ENCODE assay signal across 27 cellular contexts in genomic region chr4:169342159-169342865, GRCh38.
"Had no signal": no experiment of that assay in that cellular context is flagged by ENCODE, and none has a peak within 500 bp of the region (broad histone marks: within the 10 kb centered on the region; RNA-seq: fewer than 3 reads in every experiment).

No MANE protein-coding gene starts in this region.

- H3K27me3 ChIP-seq: cardiac muscle cell, suprapubic skin, transverse colon had no signal

- H3K9me3 Mint-ChIP-seq: effector memory CD8-positive, alpha-beta T cell; natural killer cell treated with Interleukin-12 subunit alpha and Interleukin-12 subunit beta and Interleukin-15 and Interleukin-18, amount 100 ng/mL, for 72 hours; stimulated activated memory B cell treated with anti-CD40 and anti-IgM and Interleukin-4, amounts not matched to agents 10 μg/mL and 1 μg/mL and 100 μg/mL, for 72 hours; stimulated activated naive CD8-positive, alpha-beta T cell treated with anti-CD3 and anti-CD28 coated beads, Interleukin-15, amount 100 ng/mL, for 72 hours; T-helper 1 cell treated with Interleukin-12 subunit alpha and Interleukin-12 subunit beta and Interleukin-4 antibody, amounts not matched to agents 30 μg/mL and 1 μg/mL, for 36 hours had no signal

- H3K4me1 Mint-ChIP-seq: mesothelial cell of epicardium; stimulated activated memory B cell treated with anti-CD40 and anti-IgM and Interleukin-4, amounts not matched to agents 10 μg/mL and 1 μg/mL and 100 μg/mL, for 72 hours; stimulated activated naive CD8-positive, alpha-beta T cell treated with anti-CD3 and anti-CD28 coated beads, Interleukin-15, amount 100 ng/mL, for 72 hours had no signal

- DNase-seq: activated CD4-positive, alpha-beta T cell treated with anti-CD3 and anti-CD28 coated beads for 4 hours; activated CD4-positive, alpha-beta T cell treated with anti-CD3 and anti-CD28 coated beads, Interleukin-2, amount 50 U/mL, for 4 hours; activated CD8-positive, alpha-beta memory T cell treated with anti-CD3 and anti-CD28 coated beads for 24 hours; activated effector memory CD4-positive, alpha-beta T cell treated with Interleukin-2 at 50 U/mL for 16 hours; activated naive CD4-positive, alpha-beta T cell treated with Interleukin-2 at 50 U/mL for 16 hours; anterior cingulate cortex; effector memory CD8-positive, alpha-beta T cell; retina; small intestine; stimulated activated CD4-positive, alpha-beta T cell treated with anti-CD3 and anti-CD28 coated beads, Interleukin-4, amount 100 ng/mL, for 24 hours; stimulated activated CD8-positive, alpha-beta memory T cell treated with anti-CD3 and anti-CD28 coated beads, Interleukin-4, amount 100 ng/mL, for 48 hours; stimulated activated naive CD8-positive, alpha-beta T cell treated with anti-CD3 and anti-CD28 coated beads, Interleukin-15, amount 100 ng/mL, for 72 hours; SW 1271; T-helper 9 cell; transverse colon had no signal

- H3K36me3 Mint-ChIP-seq: activated naive CD8-positive, alpha-beta T cell; brain; natural killer cell treated with Interleukin-12 subunit alpha and Interleukin-12 subunit beta and Interleukin-15 and Interleukin-18, amount 100 ng/mL, for 72 hours; stimulated activated memory B cell treated with anti-CD40 and anti-IgM and Interleukin-4, amounts not matched to agents 10 μg/mL and 1 μg/mL and 100 μg/mL, for 72 hours had no signal

- ATAC-seq: effector memory CD8-positive, alpha-beta T cell; natural killer cell treated with Interleukin-12 subunit alpha and Interleukin-12 subunit beta and Interleukin-15 and Interleukin-18, amount 100 ng/mL, for 72 hours; sciatic nerve; stimulated activated naive CD8-positive, alpha-beta T cell treated with anti-CD3 and anti-CD28 coated beads, Interleukin-15, amount 100 ng/mL, for 72 hours had no signal

- H3K27ac ChIP-seq: cardiac muscle cell, coronary artery, suprapubic skin, transverse colon, VCaP had no signal

- H3K36me3 ChIP-seq: cardiac muscle cell, suprapubic skin, transverse colon had no signal

- H3K9me3 ChIP-seq: suprapubic skin, transverse colon had no signal

- H3K4me1 ChIP-seq: suprapubic skin, transverse colon had no signal

- H3K4me3 Mint-ChIP-seq: activated naive CD8-positive, alpha-beta T cell; brain; effector memory CD8-positive, alpha-beta T cell; mesothelial cell of epicardium; natural killer cell treated with Interleukin-12 subunit alpha and Interleukin-12 subunit beta and Interleukin-15 and Interleukin-18, amount 100 ng/mL, for 72 hours; stimulated activated memory B cell treated with anti-CD40 and anti-IgM and Interleukin-4, amounts not matched to agents 10 μg/mL and 1 μg/mL and 100 μg/mL, for 72 hours; stimulated activated naive CD8-positive, alpha-beta T cell treated with anti-CD3 and anti-CD28 coated beads, Interleukin-15, amount 100 ng/mL, for 72 hours; T-helper 1 cell treated with Interleukin-12 subunit alpha and Interleukin-12 subunit beta and Interleukin-4 antibody, amounts not matched to agents 30 μg/mL and 1 μg/mL, for 36 hours had no signal

- H3K4me3 ChIP-seq: cardiac muscle cell, coronary artery, suprapubic skin, transverse colon had no signal

- H3K27ac Mint-ChIP-seq: activated naive CD8-positive, alpha-beta T cell; brain; effector memory CD8-positive, alpha-beta T cell; mesothelial cell of epicardium; natural killer cell treated with Interleukin-12 subunit alpha and Interleukin-12 subunit beta and Interleukin-15 and Interleukin-18, amount 100 ng/mL, for 72 hours; progenitor cell of endocrine pancreas; stimulated activated memory B cell treated with anti-CD40 and anti-IgM and Interleukin-4, amounts not matched to agents 10 μg/mL and 1 μg/mL and 100 μg/mL, for 72 hours; stimulated activated naive CD8-positive, alpha-beta T cell treated with anti-CD3 and anti-CD28 coated beads, Interleukin-15, amount 100 ng/mL, for 72 hours; T-helper 1 cell treated with Interleukin-12 subunit alpha and Interleukin-12 subunit beta and Interleukin-4 antibody, amounts not matched to agents 30 μg/mL and 1 μg/mL, for 36 hours had no signal

- H3K27me3 Mint-ChIP-seq: brain; natural killer cell treated with Interleukin-12 subunit alpha and Interleukin-12 subunit beta and Interleukin-15 and Interleukin-18, amount 100 ng/mL, for 72 hours; progenitor cell of endocrine pancreas; stimulated activated memory B cell treated with anti-CD40 and anti-IgM and Interleukin-4, amounts not matched to agents 10 μg/mL and 1 μg/mL and 100 μg/mL, for 72 hours; stimulated activated naive CD8-positive, alpha-beta T cell treated with anti-CD3 and anti-CD28 coated beads, Interleukin-15, amount 100 ng/mL, for 72 hours had no signal
